Comparison of ENCODE assay signal across 1 cellular context in genomic region chrX:64206556-64207162, GRCh38.
TF ChIP-seq lines count a peak whose summit lies in the region.

No MANE protein-coding gene starts in this region.

TF ChIP-seq in K562, 482 proteins besides CTCF, POLR2A, EP300 and RAD21:
- TF ChIP-seq ZNF408 (CRISPR knock-in tag; IDR thresholded peaks at IDR 0.05; ENCODE audit: low read depth) (no peak), FUS (optimal IDR thresholded peaks at IDR 0.05; ENCODE audit: low read depth, low read length) (no peak), ZNF707 (CRISPR knock-in tag; conservative IDR thresholded peaks at IDR 0.05) (no peak), SRF (CRISPR knock-in tag; IDR thresholded peaks at IDR 0.05) (no peak)
TF ChIP-seq in K562: peak in this region for 0.
